26 cellular contexts compared by ENCODE assay signal in genomic region chr2:239412914-239413603, GRCh38. TPM values are rescaled to one million over a fixed set of nuclear protein-coding genes. Genes with fewer than 3 reads are reported as not detected.
DNase-seq lines count a peak whose midpoint lies in the region; ATAC-seq and TF ChIP-seq lines count a peak whose summit lies in the region.
"Had no signal": no experiment of that assay in that cellular context is flagged by ENCODE, and none has a peak within 500 bp of the region (broad histone marks: within the 10 kb centered on the region; RNA-seq: fewer than 3 reads in every experiment).

No MANE protein-coding gene starts in this region.

- peaks cover 28 to 70% (median 51%) of the 10 kb centered on the region in 11 experiments for H3K9me3 ChIP-seq in BLaER1 treated with 17β-estradiol and CSF1 and Interleukin-3, amounts not matched to agents 10 nM and 100 nM (replicated peaks in 1 of 11)
- H3K9me3 ChIP-seq in CD8-positive, alpha-beta T cell (ENCODE audit: low read length): no peaks in the 10 kb centered on the region
- H3K9me3 ChIP-seq in T-helper 17 cell (ENCODE audit: control insufficient read depth, low read length, poor library complexity, severe bottlenecking) (no peaks in the 10 kb centered on the region), right cardiac atrium (ENCODE audit: control insufficient read depth, low read length) (peaks cover 5% of the 10 kb centered on the region)
- H3K9me3 ChIP-seq: SJSA1 had no signal

- TF ChIP-seq CTCF in CD8-positive, alpha-beta T cell (IDR thresholded peaks at IDR 0.05): no peak

- no peak overlapping the region for H3K9ac ChIP-seq in BLaER1 treated with 17β-estradiol and CSF1 and Interleukin-3, amounts not matched to agents 10 nM and 100 nM

- peak overlapping the region; percentile 33 for H3K4me3 Mint-ChIP-seq in CD8-positive, alpha-beta T cell
- H3K4me3 Mint-ChIP-seq in T-helper 17 cell (peak overlapping the region; percentile 61), immature natural killer cell (peak overlapping the region; percentile 41 to 72 (median 66))

- DNase-seq in CD8-positive, alpha-beta T cell: no peak
- DNase-seq in T-helper 17 cell (no peak), immature natural killer cell (peak in 2 of 3 donors; percentile 17 to 19), iPS-NIHi7 (ENCODE audit: extremely low spot score) (no peak), right cardiac atrium (no peak), NCI-H526 (lab: John Stamatoyannopoulos, UW) (no peak)
- DNase-seq: AML-193; C1 segment of cervical spinal cord; DMS53; HCEC 1CT; Kasumi-1; MV-4-11; NCI-H1105; NCI-H1436 treated with DMSO at 0.1 percent for 48 hours; NCI-H187 treated with DMSO at 0.1 percent for 48 hours; NCI-H2107; NCI-H446; NCI-H524 treated with DMSO at 0.1 percent for 48 hours; NCI-H82; NK-92 treated with Interleukin-12 subunit alpha and Interleukin-12 subunit beta, amount 100 ng/mL, for 24 hours; Right ventricle myocardium superior; RPMI8226 had no signal

- 81% methylated on average over 11 of the region's 11 CpGs for WGBS in right cardiac atrium

- ATAC-seq in CD8-positive, alpha-beta T cell: no peak
- ATAC-seq in T-helper 17 cell: peak; percentile 39
- ATAC-seq in right cardiac atrium: no peak
- no peak for ATAC-seq in GM21447 (IDR thresholded peaks at IDR 0.05; ENCODE audit: unreplicated experiment)
- ATAC-seq: K562 had no signal

- H3K27ac Mint-ChIP-seq in CD8-positive, alpha-beta T cell: no peak overlapping the region
- H3K27ac Mint-ChIP-seq in T-helper 17 cell (peak overlapping the region; percentile 64), immature natural killer cell (no peak overlapping the region)

- H3K27me3 Mint-ChIP-seq in CD8-positive, alpha-beta T cell (ENCODE audit: low read depth): peaks cover 2% of the 10 kb centered on the region
- H3K27me3 Mint-ChIP-seq in T-helper 17 cell (no peaks in the 10 kb centered on the region), immature natural killer cell (ENCODE audit: low read depth in 3 of 3) (peaks cover 8 to 16% (median 9%) of the 10 kb centered on the region in 3 donors)

- H3K4me2 ChIP-seq in BLaER1 treated with 17β-estradiol and CSF1 and Interleukin-3, amounts not matched to agents 10 nM and 100 nM: peak overlapping the region in 6 of 11 experiments; percentile 1 to 45 (median 14); a peak in 5 of 22 replicates

- no peaks in the 10 kb centered on the region for H3K36me3 Mint-ChIP-seq in CD8-positive, alpha-beta T cell
- H3K36me3 Mint-ChIP-seq in T-helper 17 cell (ENCODE audit: low read depth): peaks cover 6% of the 10 kb centered on the region
- H3K36me3 Mint-ChIP-seq in immature natural killer cell: peaks cover 5 to 14% (median 8%) of the 10 kb centered on the region in 3 donors

- no peaks in the 10 kb centered on the region for H3K36me3 ChIP-seq in BLaER1 treated with 17β-estradiol and CSF1 and Interleukin-3, amounts not matched to agents 10 nM and 100 nM
- no peaks in the 10 kb centered on the region for H3K36me3 ChIP-seq in CD8-positive, alpha-beta T cell (ENCODE audit: insufficient read depth, low read length)
- H3K36me3 ChIP-seq: SJSA1 had no signal

- POLR2A ChIA-PET in CD8-positive, alpha-beta T cell (lab: Charles Lee): interaction anchor here (1.2 to 1.3 kb wide), 2 partner anchors 11 to 28 kb away, joined by 3 to 4 read pairs; no protein-coding TSS in a partner anchor

- peaks cover 19% of the 10 kb centered on the region for H3K4me1 Mint-ChIP-seq in CD8-positive, alpha-beta T cell (ENCODE audit: low read depth)
- H3K4me1 Mint-ChIP-seq in T-helper 17 cell (peaks cover 25% of the 10 kb centered on the region), immature natural killer cell (peaks cover 31 to 34% of the 10 kb centered on the region in 2 donors)

- peaks cover 4% of the 10 kb centered on the region for H3K9me3 Mint-ChIP-seq in CD8-positive, alpha-beta T cell
- peaks cover 0 to 7% (median 3%) of the 10 kb centered on the region in 6 donors for H3K9me3 Mint-ChIP-seq in immature natural killer cell

- intact Hi-C loops in CD8-positive, alpha-beta T cell (cut with DNase I, micrococcal nuclease): no loop called here
- intact Hi-C loops in right cardiac atrium (cut with DNase I): no loop called here

- H3K4me3 ChIP-seq in BLaER1 treated with 17β-estradiol and CSF1 and Interleukin-3, amounts not matched to agents 10 nM and 100 nM: no peak overlapping the region
- H3K4me3 ChIP-seq in CD8-positive, alpha-beta T cell (ENCODE audit: low read depth, low read length): no peak overlapping the region
- no peak overlapping the region for H3K4me3 ChIP-seq in right cardiac atrium (ENCODE audit: low read length)
- H3K4me3 ChIP-seq: K562, SJSA1 had no signal

- no peaks in the 10 kb centered on the region for H4K20me1 ChIP-seq in BLaER1 treated with 17β-estradiol and CSF1 and Interleukin-3, amounts not matched to agents 10 nM and 100 nM

- H3K27ac ChIP-seq in BLaER1 treated with 17β-estradiol and CSF1 and Interleukin-3, amounts not matched to agents 10 nM and 100 nM: no peak overlapping the region
- no peak overlapping the region for H3K27ac ChIP-seq in CD8-positive, alpha-beta T cell (ENCODE audit: low read depth, low read length)
- no peak overlapping the region for H3K27ac ChIP-seq in right cardiac atrium (ENCODE audit: low read length)
- H3K27ac ChIP-seq: SJSA1 had no signal

- CTCF ChIA-PET in CD8-positive, alpha-beta T cell (lab: Charles Lee): interaction anchor here (0.7 kb wide), 1 partner anchor 16 kb away, joined by 3 read pairs; no protein-coding TSS in a partner anchor

- H3K27me3 ChIP-seq in BLaER1 treated with 17β-estradiol and CSF1 and Interleukin-3, amounts not matched to agents 10 nM and 100 nM: no peaks in the 10 kb centered on the region
- no peaks in the 10 kb centered on the region for H3K27me3 ChIP-seq in CD8-positive, alpha-beta T cell (ENCODE audit: insufficient read depth, low read length)
- H3K27me3 ChIP-seq in right cardiac atrium (ENCODE audit: control insufficient read depth, insufficient read depth): no peaks in the 10 kb centered on the region
- H3K27me3 ChIP-seq: SJSA1 had no signal

- H3K4me1 ChIP-seq in BLaER1 treated with 17β-estradiol and CSF1 and Interleukin-3, amounts not matched to agents 10 nM and 100 nM: peaks cover 0 to 8% (median 0%) of the 10 kb centered on the region in 10 experiments; a peak in 4 of 20 replicates
- H3K4me1 ChIP-seq in CD8-positive, alpha-beta T cell (ENCODE audit: insufficient read depth, low read length): peaks cover 15% of the 10 kb centered on the region
- H3K4me1 ChIP-seq in right cardiac atrium (ENCODE audit: control insufficient read depth, insufficient read depth, low read length): no peaks in the 10 kb centered on the region

RNA-seq across cellular contexts. Expression of gene HDAC4, which starts 12.2 kb away (rescaled TPM):
- total RNA-seq in CD8-positive, alpha-beta T cell: 10 to 100 TPM; 28.3 to 35.7 TPM
- total RNA-seq in T-helper 17 cell (10 to 100 TPM; 78.9 to 79.0 TPM), right cardiac atrium (10 to 100 TPM; 18.3 to 29.1 (median 25.4) TPM)
- polyA plus RNA-seq in immature natural killer cell (1 to 10 TPM; 1.9 to 8.1 (median 5.1) TPM), right cardiac atrium (7.8 TPM)

Comparison
In these comparisons a context has a peak if more than half of its experiments do, and no peak if none do; other contexts are left out.
1. DNase-seq: peak in immature natural killer cell (2 of 3); none in CD8-positive, alpha-beta T cell (0 of 7), T-helper 17 cell (0 of 3), iPS-NIHi7 (single experiment), right cardiac atrium (0 of 3) and NCI-H526 (0 of 2).
2. Peak in every context shown above with its lines, with median percentiles within 50 percentile points of each other: H3K4me3 Mint-ChIP-seq.